1 cellular context compared by ENCODE assay signal in genomic region chr1:101250656-101251272, GRCh38.
TF ChIP-seq lines count a peak whose summit lies in the region.

No MANE protein-coding gene starts in this region.

TF ChIP-seq in IMR-90, 13 proteins besides CTCF, POLR2A, EP300 and RAD21:
- TF ChIP-seq MXI1 (IDR thresholded peaks at IDR 0.05; ENCODE audit: borderline replicate concordance, low read depth, low read length) (no peak), CHD1 (IDR thresholded peaks at IDR 0.05; ENCODE audit: low read depth, low read length) (no peak), SMC3 (IDR thresholded peaks at IDR 0.05; ENCODE audit: low read depth, low read length) (no peak), RCOR1 (IDR thresholded peaks at IDR 0.05; ENCODE audit: insufficient replicate concordance, low read length) (no peak), BHLHE40 (IDR thresholded peaks at IDR 0.05; ENCODE audit: low read depth, low read length) (no peak), MAZ (IDR thresholded peaks at IDR 0.05; ENCODE audit: borderline replicate concordance, low read depth, low read length) (no peak), RFX5 (IDR thresholded peaks at IDR 0.05; ENCODE audit: low read depth, low read length) (no peak), USF2 (IDR thresholded peaks at IDR 0.05; ENCODE audit: low read depth, low read length) (no peak), MAFK (IDR thresholded peaks at IDR 0.05; ENCODE audit: low read depth, low read length) (no peak), NFE2L2 (IDR thresholded peaks at IDR 0.05; ENCODE audit: low read depth, low read length) (no peak), ELK1 (IDR thresholded peaks at IDR 0.05; ENCODE audit: borderline replicate concordance, low read depth, low read length) (no peak), CEBPB (IDR thresholded peaks at IDR 0.05; ENCODE audit: low read depth, low read length) (no peak), FOS (IDR thresholded peaks at IDR 0.05; ENCODE audit: low read depth, low read length) (no peak)
